In genomic region chr16:77387075-77387474, GRCh38 we compare ENCODE assay signal across 24 cellular contexts. TPM values are rescaled to one million over a fixed set of nuclear protein-coding genes. Genes with fewer than 3 reads are reported as not detected.
DNase-seq lines count a peak whose midpoint lies in the region.
"Had no signal": no experiment of that assay in that cellular context is flagged by ENCODE, and none has a peak within 500 bp of the region (broad histone marks: within the 10 kb centered on the region; RNA-seq: fewer than 3 reads in every experiment).

No MANE protein-coding gene starts in this region.

- H3K9ac ChIP-seq in BLaER1 treated with 17β-estradiol and CSF1 and Interleukin-3, amounts not matched to agents 10 nM and 100 nM: no peak overlapping the region

- peaks cover 0 to 3% (median 0%) of the 10 kb centered on the region in 11 experiments; a peak in 1 of 22 replicates for H3K9me3 ChIP-seq in BLaER1 treated with 17β-estradiol and CSF1 and Interleukin-3, amounts not matched to agents 10 nM and 100 nM (replicated peaks in 1 of 11)
- H3K9me3 ChIP-seq in MG63: no peaks in the 10 kb centered on the region
- H3K9me3 ChIP-seq in effector memory CD4-positive, alpha-beta T cell (ENCODE audit: control insufficient read depth, low read length): no peaks in the 10 kb centered on the region
- H3K9me3 ChIP-seq: A549, BE2C, SJCRH30 had no signal

- peaks cover 0 to 15% (median 10%) of the 10 kb centered on the region in 10 experiments; a peak in 14 of 20 replicates for H3K4me1 ChIP-seq in BLaER1 treated with 17β-estradiol and CSF1 and Interleukin-3, amounts not matched to agents 10 nM and 100 nM
- H3K4me1 ChIP-seq in effector memory CD4-positive, alpha-beta T cell (ENCODE audit: control insufficient read depth, insufficient read depth, low read length, poor library complexity, severe bottlenecking): no peaks in the 10 kb centered on the region
- H3K4me1 ChIP-seq: A549, BE2C, SJCRH30 had no signal

- H3K4me2 ChIP-seq in BLaER1 treated with 17β-estradiol and CSF1 and Interleukin-3, amounts not matched to agents 10 nM and 100 nM: peak overlapping the region in 9 of 11 experiments; percentile 1 to 54 (median 28); a peak in 17 of 22 replicates
- H3K4me2 ChIP-seq: A549 had no signal

- no peak overlapping the region for H3K4me3 ChIP-seq in BLaER1 treated with 17β-estradiol and CSF1 and Interleukin-3, amounts not matched to agents 10 nM and 100 nM
- H3K4me3 ChIP-seq in MG63: no peak overlapping the region
- no peak overlapping the region for H3K4me3 ChIP-seq in effector memory CD4-positive, alpha-beta T cell (ENCODE audit: insufficient read depth, low read depth, low read length, poor library complexity, severe bottlenecking)
- H3K4me3 ChIP-seq: A549, GM12878, PC-9, SJCRH30 had no signal

- H3K27ac ChIP-seq in BLaER1 treated with 17β-estradiol and CSF1 and Interleukin-3, amounts not matched to agents 10 nM and 100 nM: peak overlapping the region in 1 of 11 experiments; percentile 39; a peak in 2 of 22 replicates
- H3K27ac ChIP-seq in effector memory CD4-positive, alpha-beta T cell (ENCODE audit: insufficient read depth, low read length, poor library complexity, severe bottlenecking): no peak overlapping the region
- H3K27ac ChIP-seq: A549, PC-9, RWPE1, SJCRH30 had no signal

- DNase-seq in MG63 (peak; percentile 10), dermis blood vessel endothelial cell (peak; percentile 64), lung microvascular endothelial cell (ENCODE audit: low read depth in 2 of 2) (peak; percentile 45 to 72), cerebellum (ENCODE audit: low spot score) (no peak), SHP77 treated with DMSO at 0.1 percent for 48 hours (lab: John Stamatoyannopoulos, UW) (no peak)
- DNase-seq in effector memory CD4-positive, alpha-beta T cell: no peak
- DNase-seq: BE2C; CD4-positive, alpha-beta T cell; COR-L47; DMS 273 treated with DMSO at 0.1 percent for 48 hours; DND-41; KBM-7; NCI-H1092 treated with DMSO at 0.1 percent for 48 hours; NCI-H146; NCI-H2029; NCI-H345; NCI-H524 treated with DMSO at 0.1 percent for 48 hours; PC-9; SJCRH30; T-cell had no signal

- H3K27me3 ChIP-seq in BLaER1 treated with 17β-estradiol and CSF1 and Interleukin-3, amounts not matched to agents 10 nM and 100 nM: no peaks in the 10 kb centered on the region
- H3K27me3 ChIP-seq in MG63: no peaks in the 10 kb centered on the region
- no peaks in the 10 kb centered on the region for H3K27me3 ChIP-seq in effector memory CD4-positive, alpha-beta T cell (replicated peaks; ENCODE audit: control insufficient read depth, insufficient read depth, low read length, poor library complexity, severe bottlenecking)
- H3K27me3 ChIP-seq: BE2C, SJCRH30 had no signal

- no peaks in the 10 kb centered on the region for H4K20me1 ChIP-seq in BLaER1 treated with 17β-estradiol and CSF1 and Interleukin-3, amounts not matched to agents 10 nM and 100 nM

- no peaks in the 10 kb centered on the region for H3K36me3 ChIP-seq in BLaER1 treated with 17β-estradiol and CSF1 and Interleukin-3, amounts not matched to agents 10 nM and 100 nM
- no peaks in the 10 kb centered on the region for H3K36me3 ChIP-seq in MG63
- H3K36me3 ChIP-seq in effector memory CD4-positive, alpha-beta T cell (ENCODE audit: control insufficient read depth, insufficient read depth, low read length): no peaks in the 10 kb centered on the region
- H3K36me3 ChIP-seq: BE2C, SJCRH30 had no signal

RNA-seq across cellular contexts. Expression of gene ADAMTS18, which starts 47.8 kb away (rescaled TPM):
- not detected in 2 replicates for total RNA-seq in MG63 (2014; rRNA removed; shearing (Covaris generic); ENCODE audit: low replicate concordance)
- total RNA-seq in dermis blood vessel endothelial cell: 64.5 and 89.3 TPM in 2 replicates
- total RNA-seq in lung microvascular endothelial cell: 11.5 and 13.9 TPM in 2 replicates
- total RNA-seq in cerebellum: 4.7 TPM
- total RNA-seq: CD4-positive, alpha-beta T cell; GM12878; PC-9; T-cell had no signal

Comparison
In these comparisons a context has a peak if more than half of its experiments do, and no peak if none do; other contexts are left out.
1. DNase-seq: peak in MG63 (single experiment), dermis blood vessel endothelial cell (single experiment) and lung microvascular endothelial cell (2 of 2); none in effector memory CD4-positive, alpha-beta T cell (0 of 3), cerebellum (single experiment) and SHP77 treated with DMSO at 0.1 percent for 48 hours (single experiment).